8 cellular contexts compared by ENCODE assay signal in the genomic region with DNA sequence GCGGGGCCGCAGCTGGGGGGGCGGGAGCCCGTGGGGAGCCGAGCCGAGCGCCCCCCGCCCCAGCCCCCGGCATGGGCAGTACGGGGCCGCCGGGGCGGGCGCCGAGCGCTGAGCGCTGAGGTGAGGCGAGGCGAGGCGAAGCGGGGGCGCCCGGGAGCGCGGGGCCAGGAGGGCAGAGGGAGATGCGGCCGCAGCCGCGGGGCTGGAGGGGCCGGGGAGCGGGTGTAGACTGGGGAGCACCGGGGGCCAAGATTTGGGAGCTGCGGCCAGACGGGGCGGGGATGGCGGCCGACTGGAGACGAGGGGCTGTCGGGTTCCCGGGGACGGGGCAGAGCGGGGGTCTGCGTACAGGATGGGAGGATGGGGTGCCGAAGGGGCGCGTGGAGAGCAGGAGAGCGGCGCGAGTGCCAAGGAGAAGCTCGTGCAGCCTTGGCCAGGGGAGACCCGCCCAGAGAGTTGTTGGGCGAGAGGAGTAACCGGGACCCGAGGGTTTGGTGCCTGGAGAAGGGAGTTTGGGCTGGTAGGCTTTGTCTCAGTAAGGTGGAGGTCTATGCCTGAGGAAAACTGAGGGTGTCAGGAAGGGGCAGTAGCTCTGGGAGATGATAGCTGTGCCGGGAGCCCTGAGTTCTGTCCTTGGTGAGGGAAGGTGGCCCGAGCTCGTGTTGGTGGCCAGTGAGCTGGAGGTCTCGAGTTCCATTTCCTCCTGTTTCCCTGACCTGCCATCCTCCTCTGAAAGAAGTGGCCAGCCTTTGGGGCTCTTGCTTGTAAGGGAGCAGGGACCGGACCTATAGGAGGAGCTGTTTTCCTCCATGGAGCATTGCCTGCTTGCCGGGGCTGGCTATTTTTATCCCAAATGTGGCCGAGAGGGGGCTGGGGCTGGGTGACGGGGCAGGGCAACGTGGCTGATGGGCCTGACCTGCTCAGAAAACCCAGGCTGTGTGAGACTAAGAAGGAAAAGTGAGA. TPM values are rescaled to one million over a fixed set of nuclear protein-coding genes. Genes with fewer than 3 reads are reported as not detected.
DNase-seq lines count a peak whose midpoint lies in the region; ATAC-seq, FAIRE-seq and TF ChIP-seq lines count a peak whose summit lies in the region.

No MANE protein-coding gene starts in this region.

- H3K9me3 ChIP-seq in HEK293 (ENCODE audit: control insufficient read depth, insufficient read depth, low read depth, low read length) = no peaks in the 10 kb centered on the region

- H3K27me3 Mint-ChIP-seq in MCF 10A (ENCODE audit: insufficient read depth, unreplicated experiment) = no peaks in the 10 kb centered on the region

- H3K4me3 ChIP-seq in HEK293 (ENCODE audit: low read depth, low read length) = peak overlapping the region; percentile 49

- H3K4me3 Mint-ChIP-seq in MCF 10A (ENCODE audit: unreplicated experiment) = peak overlapping the region; percentile 76

- POLR2A ChIA-PET in HEK293 (lab: Yijun Ruan, JAX) (interaction anchor here (0.6 to 1.9 kb wide), 8 partner anchors 29 to 367 kb away, joined by 3 to 4 read pairs (median 4); a partner anchor contains a TSS), MCF 10A (lab: Yijun Ruan, JAX) (interaction anchor here (0.7 to 4.5 kb wide), 7 partner anchors 8 to 98 kb away, joined by 3 to 27 read pairs (median 4); a partner anchor contains a TSS)

- H3K36me3 Mint-ChIP-seq in MCF 10A (ENCODE audit: insufficient read depth, unreplicated experiment) = peaks cover 8% of the 10 kb centered on the region

- intact Hi-C loops in MCF 10A (cut with micrococcal nuclease) = loop anchor here (1.0 to 5.0 kb wide), 5 partner anchors 9 to 152 kb away; a partner anchor contains a TSS

- peaks cover 0 to 24% of the 10 kb centered on the region in 2 experiments; a peak in 1 of 3 replicates for H3K36me3 ChIP-seq in HEK293 (ENCODE audit: control insufficient read depth in 2 of 2, insufficient read depth in 1 of 2, low read length in 2 of 2)

- no peaks in the 10 kb centered on the region for H3K9me3 Mint-ChIP-seq in MCF 10A (ENCODE audit: unreplicated experiment)

- peak overlapping the region; percentile 77 for H3K27ac Mint-ChIP-seq in MCF 10A (ENCODE audit: low read depth, unreplicated experiment)

- TF ChIP-seq CTCF in D721Med (IDR thresholded peaks at IDR 0.05; ENCODE audit: insufficient read depth, missing control alignments) (peak; percentile 53), HEK293 (tag by site-specific recombination; IDR thresholded peaks at IDR 0.05) (peak; percentile 89), MCF 10A (IDR thresholded peaks at IDR 0.05; ENCODE audit: unreplicated experiment) (peak; percentile 76)

- H3K4me1 Mint-ChIP-seq in MCF 10A (ENCODE audit: insufficient read depth, unreplicated experiment) = peaks cover 31% of the 10 kb centered on the region

- peaks cover 12% of the 10 kb centered on the region for H3K4me1 ChIP-seq in HEK293 (ENCODE audit: control insufficient read depth, insufficient read depth, low read length)

- H3K27ac ChIP-seq in HEK293 (ENCODE audit: extremely low read depth, low read depth, low read length) = peak overlapping the region; percentile 25; the same call in 1 of the 2 replicates

- DNase-seq in D721Med (ENCODE audit: insufficient read length, low spot score) (no peak), RPMI7951 (ENCODE audit: low read depth) (peak; percentile 79), MCF 10A (ENCODE audit: unreplicated experiment) (peak; percentile 77), iPS DF 19.7 (ENCODE audit: low read depth, low spot score) (peak; percentile 60), putamen (ENCODE audit: low spot score) (peak; percentile 60), NCI-H2107 (lab: John Stamatoyannopoulos, UW) (no peak)

- CTCF ChIA-PET in HEK293 (lab: Yijun Ruan, JAX) = interaction anchor here (0.6 to 4.6 kb wide), 18 partner anchors 7 to 553 kb away, joined by 3 to 68 read pairs (median 3); no protein-coding TSS in a partner anchor
- CTCF ChIA-PET in MCF 10A (lab: Yijun Ruan, JAX) = interaction anchor here (0.5 to 6.8 kb wide), 17 partner anchors 9 to 184 kb away, joined by 3 to 82 read pairs (median 3); a partner anchor contains a TSS

- ATAC-seq in GM19351 (IDR thresholded peaks at IDR 0.05; ENCODE audit: unreplicated experiment) = no peak

- FAIRE-seq in D721Med (lab: Jason Lieb, UNC) = no peak

- BruUV-seq in MCF 10A (replicated peaks; lab: Mats Ljungman, UMichigan) = no TSS peak

TF ChIP-seq in HEK293, 187 proteins besides CTCF, POLR2A, EP300 and RAD21 (continues in another document):
- TF ChIP-seq ZNF626 (tag by site-specific recombination; IDR thresholded peaks at IDR 0.05) (no peak), KLF8 (tag by site-specific recombination; IDR thresholded peaks at IDR 0.05) (peak; percentile 10; the same call in 1 of the 2 replicates), ZNF366 (tag by site-specific recombination; conservative IDR thresholded peaks at IDR 0.05) (0 out of 2 replicates have a peak, but pooled peaks have one; percentile 27), ZNF10 (tag by site-specific recombination; IDR thresholded peaks at IDR 0.05) (peak; percentile 52; the same call in 1 of the 2 replicates), SP2 (tag by site-specific recombination; IDR thresholded peaks at IDR 0.05) (peak; percentile 25), ZNF677 (tag by site-specific recombination; IDR thresholded peaks at IDR 0.05) (no peak), WT1 (tag by site-specific recombination; IDR thresholded peaks at IDR 0.05) (peak; percentile 37; the same call in 1 of the 2 replicates), ZNF777 (tag by site-specific recombination; IDR thresholded peaks at IDR 0.05; ENCODE audit: borderline replicate concordance) (peak; percentile 67; the same call in 1 of the 2 replicates), ZBTB20 (tag by site-specific recombination; IDR thresholded peaks at IDR 0.05) (peak; percentile 89; the same call in 1 of the 2 replicates), ZBTB48 (tag by site-specific recombination; IDR thresholded peaks at IDR 0.05) (peak; percentile 69), ZNF768 (tag by site-specific recombination; IDR thresholded peaks at IDR 0.05) (no peak)
- TF ChIP-seq, protein P1, sequence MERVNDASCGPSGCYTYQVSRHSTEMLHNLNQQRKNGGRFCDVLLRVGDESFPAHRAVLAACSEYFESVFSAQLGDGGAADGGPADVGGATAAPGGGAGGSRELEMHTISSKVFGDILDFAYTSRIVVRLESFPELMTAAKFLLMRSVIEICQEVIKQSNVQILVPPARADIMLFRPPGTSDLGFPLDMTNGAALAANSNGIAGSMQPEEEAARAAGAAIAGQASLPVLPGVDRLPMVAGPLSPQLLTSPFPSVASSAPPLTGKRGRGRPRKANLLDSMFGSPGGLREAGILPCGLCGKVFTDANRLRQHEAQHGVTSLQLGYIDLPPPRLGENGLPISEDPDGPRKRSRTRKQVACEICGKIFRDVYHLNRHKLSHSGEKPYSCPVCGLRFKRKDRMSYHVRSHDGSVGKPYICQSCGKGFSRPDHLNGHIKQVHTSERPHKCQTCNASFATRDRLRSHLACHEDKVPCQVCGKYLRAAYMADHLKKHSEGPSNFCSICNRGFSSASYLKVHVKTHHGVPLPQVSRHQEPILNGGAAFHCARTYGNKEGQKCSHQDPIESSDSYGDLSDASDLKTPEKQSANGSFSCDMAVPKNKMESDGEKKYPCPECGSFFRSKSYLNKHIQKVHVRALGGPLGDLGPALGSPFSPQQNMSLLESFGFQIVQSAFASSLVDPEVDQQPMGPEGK (tag by site-specific recombination; IDR thresholded peaks at IDR 0.05) = peak; percentile 80
- TF ChIP-seq, protein P2, sequence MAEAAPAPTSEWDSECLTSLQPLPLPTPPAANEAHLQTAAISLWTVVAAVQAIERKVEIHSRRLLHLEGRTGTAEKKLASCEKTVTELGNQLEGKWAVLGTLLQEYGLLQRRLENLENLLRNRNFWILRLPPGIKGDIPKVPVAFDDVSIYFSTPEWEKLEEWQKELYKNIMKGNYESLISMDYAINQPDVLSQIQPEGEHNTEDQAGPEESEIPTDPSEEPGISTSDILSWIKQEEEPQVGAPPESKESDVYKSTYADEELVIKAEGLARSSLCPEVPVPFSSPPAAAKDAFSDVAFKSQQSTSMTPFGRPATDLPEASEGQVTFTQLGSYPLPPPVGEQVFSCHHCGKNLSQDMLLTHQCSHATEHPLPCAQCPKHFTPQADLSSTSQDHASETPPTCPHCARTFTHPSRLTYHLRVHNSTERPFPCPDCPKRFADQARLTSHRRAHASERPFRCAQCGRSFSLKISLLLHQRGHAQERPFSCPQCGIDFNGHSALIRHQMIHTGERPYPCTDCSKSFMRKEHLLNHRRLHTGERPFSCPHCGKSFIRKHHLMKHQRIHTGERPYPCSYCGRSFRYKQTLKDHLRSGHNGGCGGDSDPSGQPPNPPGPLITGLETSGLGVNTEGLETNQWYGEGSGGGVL (tag by site-specific recombination; IDR thresholded peaks at IDR 0.05) = no peak
- TF ChIP-seq, protein P3, sequence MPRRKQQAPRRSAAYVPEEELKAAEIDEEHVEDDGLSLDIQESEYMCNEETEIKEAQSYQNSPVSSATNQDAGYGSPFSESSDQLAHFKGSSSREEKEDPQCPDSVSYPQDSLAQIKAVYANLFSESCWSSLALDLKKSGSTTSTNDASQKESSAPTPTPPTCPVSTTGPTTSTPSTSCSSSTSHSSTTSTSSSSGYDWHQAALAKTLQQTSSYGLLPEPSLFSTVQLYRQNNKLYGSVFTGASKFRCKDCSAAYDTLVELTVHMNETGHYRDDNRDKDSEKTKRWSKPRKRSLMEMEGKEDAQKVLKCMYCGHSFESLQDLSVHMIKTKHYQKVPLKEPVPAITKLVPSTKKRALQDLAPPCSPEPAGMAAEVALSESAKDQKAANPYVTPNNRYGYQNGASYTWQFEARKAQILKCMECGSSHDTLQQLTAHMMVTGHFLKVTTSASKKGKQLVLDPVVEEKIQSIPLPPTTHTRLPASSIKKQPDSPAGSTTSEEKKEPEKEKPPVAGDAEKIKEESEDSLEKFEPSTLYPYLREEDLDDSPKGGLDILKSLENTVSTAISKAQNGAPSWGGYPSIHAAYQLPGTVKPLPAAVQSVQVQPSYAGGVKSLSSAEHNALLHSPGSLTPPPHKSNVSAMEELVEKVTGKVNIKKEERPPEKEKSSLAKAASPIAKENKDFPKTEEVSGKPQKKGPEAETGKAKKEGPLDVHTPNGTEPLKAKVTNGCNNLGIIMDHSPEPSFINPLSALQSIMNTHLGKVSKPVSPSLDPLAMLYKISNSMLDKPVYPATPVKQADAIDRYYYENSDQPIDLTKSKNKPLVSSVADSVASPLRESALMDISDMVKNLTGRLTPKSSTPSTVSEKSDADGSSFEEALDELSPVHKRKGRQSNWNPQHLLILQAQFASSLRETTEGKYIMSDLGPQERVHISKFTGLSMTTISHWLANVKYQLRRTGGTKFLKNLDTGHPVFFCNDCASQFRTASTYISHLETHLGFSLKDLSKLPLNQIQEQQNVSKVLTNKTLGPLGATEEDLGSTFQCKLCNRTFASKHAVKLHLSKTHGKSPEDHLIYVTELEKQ (tag by site-specific recombination; IDR thresholded peaks at IDR 0.05; ENCODE audit: borderline replicate concordance) = no peak

RNA-seq across cellular contexts. Expression of a gene that starts 0.5 kb away (rescaled TPM):
- total RNA-seq in RPMI7951 (2014; rRNA removed; shearing (Covaris generic)) = 21.1 and 26.5 TPM in 2 replicates
- total RNA-seq in MCF 10A (2022) = 27.1 and 66.3 TPM in 2 replicates

RNA-seq across cellular contexts. Expression of a gene that starts 5.0 kb away (rescaled TPM):
- not detected in 2 replicates for total RNA-seq in RPMI7951 (2014; rRNA removed; shearing (Covaris generic))
- total RNA-seq in MCF 10A (2022) = not detected in 2 replicates

RNA-seq across cellular contexts. Expression of a gene that starts 53.4 kb away (rescaled TPM):
- total RNA-seq in RPMI7951 (2014; rRNA removed; shearing (Covaris generic)) = 107 and 122 TPM in 2 replicates
- total RNA-seq in MCF 10A (2022) = 261 and 295 TPM in 2 replicates

Comparison
In these comparisons a context has a peak if more than half of its experiments do, and no peak if none do; other contexts are left out.
1. DNase-seq: peak in RPMI7951 (single experiment), MCF 10A (single experiment), iPS DF 19.7 (single experiment) and putamen (single experiment); none in D721Med (single experiment) and NCI-H2107 (single experiment).
2. Peak in every context shown above with its lines, with median percentiles within 50 percentile points of each other: CTCF ChIP-seq.